1 cellular context compared by ENCODE assay signal in the genomic region with DNA sequence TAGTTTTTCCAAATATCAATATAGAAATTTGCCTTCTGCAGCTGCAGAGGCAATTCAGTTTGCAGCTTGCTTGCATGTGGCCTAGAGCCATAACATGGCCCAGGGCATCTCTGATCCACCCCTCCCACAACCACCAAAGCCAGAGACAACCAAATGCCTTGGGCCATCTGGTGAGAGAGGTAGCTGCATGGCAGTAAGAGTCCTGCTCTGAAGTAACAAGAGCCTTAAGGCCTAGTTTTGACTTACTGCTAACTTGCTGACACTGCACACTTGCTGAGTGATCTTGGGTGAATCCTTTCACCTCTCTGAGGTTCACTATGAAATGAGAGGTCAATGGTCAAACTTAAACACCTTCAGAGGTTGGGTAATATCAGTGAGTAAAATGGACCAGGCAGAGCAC.
A peak's percentile ranks its signal among the peaks of the same experiment; 100 is the strongest.
TF ChIP-seq lines count a peak whose summit lies in the region.

No MANE protein-coding gene starts in this region.

TF ChIP-seq in K562, 482 proteins besides CTCF, POLR2A, EP300 and RAD21:
- TF ChIP-seq ZNF316 (IDR thresholded peaks at IDR 0.05) (peak; percentile 36; the same call in 1 of the 2 replicates), CBX2 (IDR thresholded peaks at IDR 0.05; ENCODE audit: insufficient read depth, low read length, poor library complexity, severe bottlenecking) (no peak), C11orf30 (IDR thresholded peaks at IDR 0.05; ENCODE audit: low read depth) (peak; percentile 19; the same call in 1 of the 2 replicates)
